Comparison of ENCODE assay signal across 23 cellular contexts in the genomic region with DNA sequence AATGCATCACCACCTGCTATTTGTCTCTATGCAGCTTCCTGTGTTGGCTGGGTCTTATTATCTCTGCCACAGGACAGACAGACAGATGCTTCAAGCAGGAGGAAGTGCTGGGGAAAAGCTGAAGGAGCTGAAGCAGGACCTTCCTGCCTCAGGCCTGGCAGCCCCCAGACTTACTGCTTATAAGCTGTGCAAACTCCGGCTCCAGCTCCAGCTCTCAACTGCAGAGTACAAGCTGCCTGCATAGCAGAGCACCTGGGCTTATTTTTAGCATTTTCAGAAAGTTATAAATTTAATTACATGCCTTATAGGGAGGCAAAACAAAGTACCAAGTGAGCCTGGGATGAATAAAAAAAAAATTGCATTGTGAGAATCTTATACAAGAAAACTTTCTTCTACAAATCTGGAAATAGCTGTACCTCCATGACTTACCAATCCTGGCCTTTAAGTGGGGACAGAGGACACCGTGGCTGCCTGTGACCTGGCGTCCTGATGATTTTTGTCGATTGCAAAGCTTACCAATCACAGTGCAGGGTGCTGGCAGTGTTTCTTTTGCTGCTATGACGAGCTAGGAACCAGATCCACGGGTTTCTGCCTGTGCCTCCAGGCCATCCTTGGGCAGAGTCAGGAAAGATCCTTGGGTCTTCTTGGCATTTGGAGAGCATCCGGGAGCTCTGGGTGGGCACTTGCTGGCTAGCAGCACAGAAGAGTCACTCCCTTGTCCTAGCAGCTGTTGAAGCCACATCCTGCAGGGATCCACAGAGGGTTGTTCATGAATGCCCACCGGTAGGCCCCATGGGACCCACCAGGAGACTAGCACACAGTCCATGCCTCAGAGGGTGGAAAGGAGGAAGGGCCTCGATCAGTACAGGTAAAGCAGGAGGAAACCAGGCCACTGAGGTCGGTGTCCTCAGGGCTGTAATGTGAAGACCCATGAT.
DNase-seq lines count a peak whose midpoint lies in the region; ATAC-seq, FAIRE-seq and TF ChIP-seq lines count a peak whose summit lies in the region.
"Had no signal": no experiment of that assay in that cellular context is flagged by ENCODE, and none has a peak within 500 bp of the region (broad histone marks: within the 10 kb centered on the region; RNA-seq: fewer than 3 reads in every experiment).

No MANE protein-coding gene starts in this region.

- peak overlapping the region in 3 of 5 experiments; percentile 35 to 78 (median 53) for H3K27ac Mint-ChIP-seq in brain
- H3K27ac Mint-ChIP-seq: activated naive CD8-positive, alpha-beta T cell treated with anti-CD3 and anti-CD28 coated beads, Interleukin-2, amount 50 U/mL, for 24 hours had no signal

- ATAC-seq in GM18907 (IDR thresholded peaks at IDR 0.05; ENCODE audit: unreplicated experiment) (no peak), HG03354 (IDR thresholded peaks at IDR 0.05; ENCODE audit: poor library complexity, severe bottlenecking, unreplicated experiment) (no peak)
- ATAC-seq: activated CD4-positive, CD25-positive, alpha-beta regulatory T cell treated with anti-CD3 and anti-CD28 coated beads, Interleukin-2, amount 50 U/mL, for 24 hours; activated naive CD8-positive, alpha-beta T cell treated with anti-CD3 and anti-CD28 coated beads, Interleukin-2, amount 50 U/mL, for 24 hours; lower lobe of right lung; psoas muscle had no signal

- H3K36me3 ChIP-seq in BLaER1 (peaks cover 27% of the 10 kb centered on the region; the same call in 1 of the 2 replicates), keratinocyte (ENCODE audit: control insufficient read depth in 2 of 2, extremely low read depth in 1 of 2, insufficient read depth in 2 of 2, low read length in 2 of 2) (no peaks in the 10 kb centered on the region)
- H3K36me3 ChIP-seq: lower lobe of right lung had no signal

- H3K27me3 ChIP-seq in BLaER1 (no peaks in the 10 kb centered on the region), keratinocyte (ENCODE audit: control insufficient read depth, extremely low read depth, insufficient read depth, low read length) (peaks cover 8% of the 10 kb centered on the region)

- H3K4me3 Mint-ChIP-seq in brain: no peak overlapping the region
- H3K4me3 Mint-ChIP-seq: activated naive CD8-positive, alpha-beta T cell treated with anti-CD3 and anti-CD28 coated beads, Interleukin-2, amount 50 U/mL, for 24 hours had no signal

- H3K4me2 ChIP-seq in BLaER1 (peak overlapping the region; percentile 73), keratinocyte (ENCODE audit: control insufficient read depth, extremely low read depth, insufficient read depth, low read depth, low read length) (peak overlapping the region; percentile 36)

- TF ChIP-seq CTCF in NB4 (IDR thresholded peaks at IDR 0.05; ENCODE audit: low read depth, low read length) (no peak), brain (conservative IDR thresholded peaks at IDR 0.05) (no peak), keratinocyte (optimal IDR thresholded peaks at IDR 0.05 in 1 of 3, IDR thresholded peaks at IDR 0.05 in 1 of 3, conservative IDR thresholded peaks at IDR 0.05 in 1 of 3; ENCODE audit: extremely low read depth in 1 of 3, insufficient read depth in 2 of 3, low read length in 3 of 3) (no peak)

- H4K20me1 ChIP-seq in BLaER1 (peaks cover 15% of the 10 kb centered on the region; the same call in 1 of the 2 replicates), keratinocyte (ENCODE audit: control insufficient read depth, extremely low read depth, insufficient read depth, low read length) (no peaks in the 10 kb centered on the region)

- no peaks in the 10 kb centered on the region for H3K36me3 Mint-ChIP-seq in brain

- H3K4me3 ChIP-seq in BLaER1 (no peak overlapping the region), NB4 (ENCODE audit: low read depth, low read length) (no peak overlapping the region), keratinocyte (ENCODE audit: control insufficient read depth in 2 of 3, extremely low read depth in 1 of 3, insufficient read depth in 2 of 3, low read depth in 1 of 3, low read length in 3 of 3) (no peak overlapping the region)
- H3K4me3 ChIP-seq: lower lobe of right lung, psoas muscle, skin epidermis had no signal

- no peak for TF ChIP-seq POLR2A in NB4 (IDR thresholded peaks at IDR 0.05; ENCODE audit: extremely low read depth, insufficient read length)

- H3K9me3 Mint-ChIP-seq in brain: peaks cover 0 to 2% (median 0%) of the 10 kb centered on the region in 5 experiments
- H3K9me3 Mint-ChIP-seq: activated naive CD8-positive, alpha-beta T cell treated with anti-CD3 and anti-CD28 coated beads, Interleukin-2, amount 50 U/mL, for 24 hours had no signal

- H3K79me2 ChIP-seq in keratinocyte (ENCODE audit: control insufficient read depth, insufficient read depth, low read length): no peaks in the 10 kb centered on the region

- peak; percentile 46 for FAIRE-seq in keratinocyte (lab: Jason Lieb, UNC)

- peak overlapping the region; percentile 12 for H3K27ac ChIP-seq in BLaER1
- no peak overlapping the region for H3K27ac ChIP-seq in keratinocyte (ENCODE audit: control insufficient read depth, insufficient read depth, low read length)
- H3K27ac ChIP-seq: lower lobe of right lung, psoas muscle had no signal

- H3K4me1 ChIP-seq in BLaER1 (peaks cover 73% of the 10 kb centered on the region), keratinocyte (ENCODE audit: control insufficient read depth, extremely low read depth, insufficient read depth, low read length) (peaks cover 42% of the 10 kb centered on the region)
- H3K4me1 ChIP-seq: lower lobe of right lung had no signal

- H3K9ac ChIP-seq in BLaER1 (peak overlapping the region; percentile 4; the same call in 1 of the 2 replicates), keratinocyte (ENCODE audit: control insufficient read depth, extremely low read depth, insufficient read depth, low read length) (no peak overlapping the region)

- peaks cover 65% of the 10 kb centered on the region for H3K4me1 Mint-ChIP-seq in brain

- H3K27me3 Mint-ChIP-seq in brain: no peaks in the 10 kb centered on the region
- H3K27me3 Mint-ChIP-seq: activated naive CD8-positive, alpha-beta T cell treated with anti-CD3 and anti-CD28 coated beads, Interleukin-2, amount 50 U/mL, for 24 hours had no signal

- H2AFZ ChIP-seq in keratinocyte (ENCODE audit: control insufficient read depth, low read length): no peak overlapping the region

- dilution Hi-C loops in keratinocyte (cut with MboI; ENCODE audit: extremely low pct_ligation_motif_present, low sequenced_read_pairs): no loop called here

- H3K9me3 ChIP-seq in BLaER1 (no peaks in the 10 kb centered on the region), keratinocyte (ENCODE audit: control insufficient read depth, low read depth, low read length) (no peaks in the 10 kb centered on the region)
- H3K9me3 ChIP-seq: lower lobe of right lung, psoas muscle had no signal

- H3K9me1 ChIP-seq in keratinocyte (ENCODE audit: control insufficient read depth, extremely low read depth, insufficient read depth, low read length): no peaks in the 10 kb centered on the region

- DNase-seq in NB4 (ENCODE audit: low read depth) (peak; percentile 30), keratinocyte (ENCODE audit: low read depth, low spot score) (peak; percentile 7), NCI-H2171 treated with DMSO at 0.1 percent for 48 hours (lab: John Stamatoyannopoulos, UW) (no peak)
- no peak for DNase-seq in NK-92 treated with Interleukin-12 subunit alpha and Interleukin-12 subunit beta, amount 100 ng/mL, for 24 hours (lab: John Stamatoyannopoulos, UW)
- DNase-seq: activated effector memory CD4-positive, alpha-beta T cell treated with anti-CD3 and anti-CD28 coated beads, Interleukin-2, amount 50 U/mL, for 16 hours; activated naive CD8-positive, alpha-beta T cell treated with anti-CD3 and anti-CD28 coated beads, Interleukin-2, amount 50 U/mL, for 24 hours; DMS53; GDM1; GOT3; KBM-7; kidney glomerular epithelial cell; lower lobe of right lung; NCI-H1694 treated with DMSO at 0.1 percent for 48 hours; NCI-H2171; NCI-H526; psoas muscle; T-helper 9 cell had no signal

Comparison
In these comparisons a context has a peak if more than half of its experiments do, and no peak if none do; other contexts are left out.
1. DNase-seq: peak in NB4 (single experiment) and keratinocyte (single experiment); none in NCI-H2171 treated with DMSO at 0.1 percent for 48 hours (single experiment) and NK-92 treated with Interleukin-12 subunit alpha and Interleukin-12 subunit beta, amount 100 ng/mL, for 24 hours (single experiment).